ENCODE assay signal across 13 cellular contexts in the genomic region with DNA sequence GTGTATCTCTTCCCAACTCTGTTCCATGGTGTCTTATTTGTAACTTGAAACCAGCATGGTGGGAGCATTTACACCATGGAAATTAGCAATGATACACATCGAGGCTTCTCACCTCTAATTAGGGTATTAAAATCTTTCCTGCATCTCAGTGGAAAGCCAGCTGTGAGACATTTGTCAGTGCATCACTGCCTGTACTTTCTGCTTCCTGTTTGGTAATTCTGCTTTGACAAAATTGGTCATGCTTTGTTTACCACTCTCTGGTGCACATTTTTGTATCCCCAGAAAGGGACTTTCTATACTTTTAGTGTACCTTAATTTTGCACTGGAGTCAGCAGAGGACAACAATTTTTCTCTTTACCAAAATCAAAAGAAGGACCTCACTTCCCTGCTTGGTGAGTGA.
A peak's percentile ranks its signal among the peaks of the same experiment; 100 is the strongest.
DNase-seq lines count a peak whose midpoint lies in the region; ATAC-seq, FAIRE-seq and TF ChIP-seq lines count a peak whose summit lies in the region.
"Had no signal": no experiment of that assay in that cellular context is flagged by ENCODE, and none has a peak within 500 bp of the region (broad histone marks: within the 10 kb centered on the region; RNA-seq: fewer than 3 reads in every experiment).

No MANE protein-coding gene starts in this region.

- peak; percentile 87 for ATAC-seq in GM19438 (IDR thresholded peaks at IDR 0.05; ENCODE audit: low read depth, unreplicated experiment)
- peak; percentile 96 for ATAC-seq in HG02938 (IDR thresholded peaks at IDR 0.05; ENCODE audit: unreplicated experiment)
- no peak for ATAC-seq in left cardiac atrium

- peak; percentile 79 for FAIRE-seq in GM12891 (lab: Jason Lieb, UNC)

- H3K4me3 ChIP-seq in Jurkat, Clone E6-1 (ENCODE audit: low read length), result no peak overlapping the region
- H3K4me3 ChIP-seq: ascending aorta, SJSA1, tibial nerve had no signal

- H3K27ac ChIP-seq in substantia nigra (ENCODE audit: low read depth, low read length, poor library complexity, severe bottlenecking), result no peak overlapping the region
- H3K27ac ChIP-seq: ascending aorta, SJSA1, tibial nerve had no signal

- TF ChIP-seq CTCF in GM20000 (IDR thresholded peaks at IDR 0.05; ENCODE audit: extremely low read depth, missing control alignments), result no peak

- no peak for TF ChIP-seq POLR2A in GM12891 (IDR thresholded peaks at IDR 0.05; ENCODE audit: low read depth, low read length)

- DNase-seq in GM12891 (ENCODE audit: insufficient read length, low spot score) (no peak), substantia nigra (lab: John Stamatoyannopoulos, UW) (no peak), GM20000 (ENCODE audit: low spot score) (no peak), NCI-H1417 (lab: John Stamatoyannopoulos, UW) (no peak), left cardiac atrium (no peak)
- peak; percentile 36 for DNase-seq in Jurkat, Clone E6-1 (ENCODE audit: low read depth, low spot score)
- DNase-seq: IMR-90; stimulated activated CD4-positive, alpha-beta T cell treated with anti-CD3 and anti-CD28 coated beads, Interleukin-4, amount 100 ng/mL, for 4 hours had no signal

- intact Hi-C loops in left cardiac atrium (cut with DNase I), result no loop called here

TF ChIP-seq in GM12891, 5 proteins besides CTCF, POLR2A, EP300 and RAD21:
- no peak for TF ChIP-seq POU2F2 (IDR thresholded peaks at IDR 0.05; ENCODE audit: low read depth, low read length)
- TF ChIP-seq PAX5 (IDR thresholded peaks at IDR 0.05; ENCODE audit: insufficient read depth, low read length, severe bottlenecking), result peak; percentile 48
- TF ChIP-seq SPI1 (IDR thresholded peaks at IDR 0.05; ENCODE audit: low read depth, low read length), result no peak

Comparison
In these comparisons a context has a peak if more than half of its experiments do, and no peak if none do; other contexts are left out.
1. ATAC-seq: peak in GM19438 (single experiment) and HG02938 (single experiment); none in left cardiac atrium (0 of 2).